ENCODE assay signal across 8 cellular contexts in genomic region chr10:132536964-132537712, GRCh38. TPM values are rescaled to one million over a fixed set of nuclear protein-coding genes. Genes with fewer than 3 reads are reported as not detected.
DNase-seq lines count a peak whose midpoint lies in the region; ATAC-seq, FAIRE-seq and TF ChIP-seq lines count a peak whose summit lies in the region.

No MANE protein-coding gene starts in this region.

- no peaks in the 10 kb centered on the region for H3K36me3 ChIP-seq in H1 (ENCODE audit: control insufficient read depth in 2 of 4, insufficient read depth in 4 of 4, low read length in 3 of 4)

- CTCF ChIA-PET in activated CD8-positive, alpha-beta memory T cell treated with anti-CD3 and anti-CD28 coated beads, Interleukin-2, amount 10 ng/mL, durations not matched to agents 7 days and 5 days (lab: Charles Lee): interaction anchor here (1.0 to 1.4 kb wide), 3 partner anchors 14 to 35 kb away, joined by 3 to 9 read pairs (median 3); no protein-coding TSS in a partner anchor
- CTCF ChIA-PET in H1 (lab: Charles Lee; ENCODE audit: partially characterized antibody): interaction anchor here (1.1 to 1.8 kb wide), 2 partner anchors 75 to 78 kb away, joined by 3 to 7 read pairs; no protein-coding TSS in a partner anchor

- peaks cover 6% of the 10 kb centered on the region; the same call in 1 of the 2 replicates for H3K79me1 ChIP-seq in H1 (ENCODE audit: low read depth, low read length)

- peaks cover 0 to 36% (median 20%) of the 10 kb centered on the region in 4 experiments; a peak in 6 of 7 replicates for H3K4me1 ChIP-seq in H1 (replicated peaks in 1 of 4; ENCODE audit: control insufficient read depth in 3 of 4, insufficient read depth in 4 of 4, low read length in 3 of 4)

- H4K20me1 ChIP-seq in H1 (replicated peaks in 1 of 2; ENCODE audit: control insufficient read depth in 1 of 2, insufficient read depth in 2 of 2, low read length in 2 of 2): peaks cover 2 to 14% of the 10 kb centered on the region in 2 experiments

- H3K79me2 ChIP-seq in H1 (ENCODE audit: control insufficient read depth in 1 of 2, insufficient read depth in 2 of 2, low read length in 2 of 2): peaks cover 0 to 11% of the 10 kb centered on the region in 2 experiments; a peak in 2 of 4 replicates

- H3K27me3 Mint-ChIP-seq in activated CD8-positive, alpha-beta memory T cell treated with anti-CD3 and anti-CD28 coated beads, Interleukin-2, amount 10 ng/mL, durations not matched to agents 7 days and 5 days: no peaks in the 10 kb centered on the region

- peak overlapping the region; percentile 78 to 91 for H3K4me2 ChIP-seq in H1 (ENCODE audit: insufficient read depth in 1 of 2, low read depth in 2 of 2, low read length in 2 of 2)

- H4K5ac ChIP-seq in H1 (ENCODE audit: insufficient read length, low read depth, low read length): no peak overlapping the region

- no peaks in the 10 kb centered on the region for H3K27me3 ChIP-seq in HL-60 (ENCODE audit: insufficient read depth, poor library complexity, severe bottlenecking)
- peaks cover 0 to 9% (median 8%) of the 10 kb centered on the region in 4 experiments; a peak in 5 of 7 replicates for H3K27me3 ChIP-seq in H1 (replicated peaks in 1 of 4; ENCODE audit: control insufficient read depth in 3 of 4, extremely low read depth in 1 of 4, insufficient read depth in 3 of 4, low read length in 3 of 4)

- no peak overlapping the region for H2AK5ac ChIP-seq in H1 (ENCODE audit: low read depth, low read length)

- H2AFZ ChIP-seq in H1 (ENCODE audit: low read length): no peak overlapping the region

- no peaks in the 10 kb centered on the region for H3K9me3 ChIP-seq in H1 (ENCODE audit: insufficient read depth in 2 of 2, low read depth in 1 of 2, low read length in 1 of 2)

- H3K4me3 Mint-ChIP-seq in activated CD8-positive, alpha-beta memory T cell treated with anti-CD3 and anti-CD28 coated beads, Interleukin-2, amount 10 ng/mL, durations not matched to agents 7 days and 5 days: peak overlapping the region; percentile 61

- peak in 1 of 2 experiments; percentile 36; a peak in 1 of 4 replicates for TF ChIP-seq RAD21 in H1 (IDR thresholded peaks at IDR 0.05 in 1 of 2, conservative IDR thresholded peaks at IDR 0.05 in 1 of 2; ENCODE audit: low read depth in 2 of 2, low read length in 2 of 2)

- TF ChIP-seq EP300 in H1 (IDR thresholded peaks at IDR 0.05; ENCODE audit: borderline replicate concordance in 1 of 2, low read depth in 2 of 2, low read length in 2 of 2): peak in 1 of 2 experiments; percentile 29; a peak in 1 of 3 replicates

- peak overlapping the region in 3 of 4 experiments; percentile 42 to 87 (median 65); a peak in 4 of 7 replicates for H3K9ac ChIP-seq in H1 (replicated peaks in 1 of 4; ENCODE audit: extremely low read depth in 1 of 4, low read depth in 3 of 4, low read length in 3 of 4)

- H2BK15ac ChIP-seq in H1 (ENCODE audit: low read length): peak overlapping the region; percentile 61; the same call in 1 of the 2 replicates

- peak overlapping the region; percentile 60 for H3K56ac ChIP-seq in H1 (replicated peaks; ENCODE audit: insufficient read length, low read depth, low read length)

- POLR2A ChIA-PET in H1 (lab: Charles Lee; ENCODE audit: partially characterized antibody): interaction anchor here (1.1 to 2.2 kb wide), 3 partner anchors 13 to 35 kb away, joined by 3 to 20 read pairs (median 7); no protein-coding TSS in a partner anchor

- no peak overlapping the region for H2BK20ac ChIP-seq in H1 (ENCODE audit: low read length)

- H3K27ac Mint-ChIP-seq in activated CD8-positive, alpha-beta memory T cell treated with anti-CD3 and anti-CD28 coated beads, Interleukin-2, amount 10 ng/mL, durations not matched to agents 7 days and 5 days: no peak overlapping the region

- peak overlapping the region; percentile 71; the same call in 1 of the 2 replicates for H3K18ac ChIP-seq in H1 (ENCODE audit: extremely low read depth, low read length)

- no peak overlapping the region; the same call in 1 of the 2 replicates for H4K8ac ChIP-seq in H1 (ENCODE audit: extremely low read depth, insufficient read depth, low read length)

- FAIRE-seq in H1 (lab: Jason Lieb, UNC): no peak

- peak overlapping the region; percentile 29 for H4K91ac ChIP-seq in H1 (replicated peaks; ENCODE audit: insufficient read length, low read length)

- H3K36me3 Mint-ChIP-seq in activated CD8-positive, alpha-beta memory T cell treated with anti-CD3 and anti-CD28 coated beads, Interleukin-2, amount 10 ng/mL, durations not matched to agents 7 days and 5 days: no peaks in the 10 kb centered on the region

- peak; percentile 85 for DNase-seq in CMK (ENCODE audit: low read depth)
- peak; percentile 96 to 100 for DNase-seq in HL-60 (ENCODE audit: low read depth in 1 of 2, low spot score in 1 of 2)
- peak; percentile 98 for DNase-seq in NK-92 (lab: John Stamatoyannopoulos, UW; ENCODE audit: unreplicated experiment)
- DNase-seq in activated CD8-positive, alpha-beta memory T cell treated with anti-CD3 and anti-CD28 coated beads, Interleukin-2, amount 10 ng/mL, durations not matched to agents 7 days and 5 days: peak; percentile 100
- peak; percentile 98 to 100 for DNase-seq in H1 (ENCODE audit: low read depth in 1 of 2, low spot score in 2 of 2)
- DNase-seq in mesenteric fat pad (ENCODE audit: low spot score): peak; percentile 100
- DNase-seq in stimulated activated CD8-positive, alpha-beta memory T cell treated with anti-CD3 and anti-CD28 coated beads, Interleukin-15, amount 100 ng/mL, for 1 hour (ENCODE audit: low read depth): peak; percentile 100

- ATAC-seq in GM19463 (IDR thresholded peaks at IDR 0.05; ENCODE audit: unreplicated experiment): peak; percentile 80
- ATAC-seq in activated CD8-positive, alpha-beta memory T cell treated with anti-CD3 and anti-CD28 coated beads, Interleukin-2, amount 10 ng/mL, durations not matched to agents 7 days and 5 days: peak; percentile 90

- H3K14ac ChIP-seq in H1 (ENCODE audit: insufficient read length): no peak overlapping the region

- 2% methylated on average over 44 of the region's 95 CpGs; no CpG with 5 or more reads in 1 of the 2 experiments for WGBS in H1 (ENCODE audit: extremely low coverage in 1 of 2, insufficient coverage in 1 of 2, insufficient read length in 1 of 2, insufficient replicate concordance in 2 of 2, low coverage in 1 of 2, low lambda C conversion rate in 2 of 2, missing lambda C conversion rate in 1 of 2), 2 experiments

- H3K4me3 ChIP-seq in HL-60 (replicated peaks; ENCODE audit: insufficient read depth, low read length) (peak overlapping the region; percentile 71), H1 (ENCODE audit: extremely low read depth in 1 of 4, insufficient read depth in 2 of 4, low read depth in 3 of 4, low read length in 4 of 4) (peak overlapping the region; percentile 62 to 73 (median 67))

- H3K23ac ChIP-seq in H1 (ENCODE audit: insufficient read length): no peak overlapping the region

- H3K4ac ChIP-seq in H1 (replicated peaks; ENCODE audit: insufficient read length, low read depth, low read length): no peak overlapping the region

- peaks cover 35% of the 10 kb centered on the region for H3K4me1 Mint-ChIP-seq in activated CD8-positive, alpha-beta memory T cell treated with anti-CD3 and anti-CD28 coated beads, Interleukin-2, amount 10 ng/mL, durations not matched to agents 7 days and 5 days

- no peaks in the 10 kb centered on the region for H3K9me3 Mint-ChIP-seq in activated CD8-positive, alpha-beta memory T cell treated with anti-CD3 and anti-CD28 coated beads, Interleukin-2, amount 10 ng/mL, durations not matched to agents 7 days and 5 days (ENCODE audit: low read depth)

- no peak overlapping the region for H2BK12ac ChIP-seq in H1 (ENCODE audit: low read depth, low read length)

- TF ChIP-seq CTCF in HL-60 (IDR thresholded peaks at IDR 0.05; ENCODE audit: insufficient read depth, low read length): no peak
- peak in 2 of 3 experiments; percentile 21 to 33; a peak in 3 of 4 replicates for TF ChIP-seq CTCF in H1 (IDR thresholded peaks at IDR 0.05; ENCODE audit: control extremely low read depth in 1 of 3, insufficient read depth in 1 of 3, low read depth in 1 of 3, low read length in 3 of 3)

- H2BK5ac ChIP-seq in H1 (ENCODE audit: low read depth, low read length): no peak overlapping the region

- no peak overlapping the region for H2BK120ac ChIP-seq in H1 (replicated peaks; ENCODE audit: low read depth, low read length)

- H3K27ac ChIP-seq in HL-60 (replicated peaks) (peak overlapping the region; percentile 69), H1 (ENCODE audit: low read depth, low read length) (peak overlapping the region; percentile 60; the same call in 1 of the 2 replicates)

- peaks cover 6% of the 10 kb centered on the region; the same call in 1 of the 2 replicates for H3K23me2 ChIP-seq in H1 (ENCODE audit: low read depth, low read length)

- TF ChIP-seq POLR2A in H1 (IDR thresholded peaks at IDR 0.05; ENCODE audit: control extremely low read depth in 1 of 2, low read depth in 2 of 2, low read length in 2 of 2): peak in 1 of 2 experiments; percentile 73; a peak in 2 of 3 replicates

TF ChIP-seq in H1, 55 proteins besides CTCF, POLR2A, EP300 and RAD21 (continues in another document):
- 0 out of 2 replicates have a peak, but pooled peaks have one; percentile 6 for TF ChIP-seq JUN (IDR thresholded peaks at IDR 0.05; ENCODE audit: low read depth, low read length)
- TF ChIP-seq JUND (IDR thresholded peaks at IDR 0.05; ENCODE audit: low read length): 0 out of 2 replicates have a peak, but pooled peaks have one; percentile 47
- TF ChIP-seq RNF2 (IDR thresholded peaks at IDR 0.05; ENCODE audit: borderline replicate concordance, low read depth, low read length, missing control alignments, poor library complexity, severe bottlenecking): peak; percentile 20
- TF ChIP-seq HDAC2 (IDR thresholded peaks at IDR 0.05; ENCODE audit: borderline replicate concordance in 1 of 2, low read depth in 2 of 2, low read length in 2 of 2): no peak
- TF ChIP-seq SAP30 (IDR thresholded peaks at IDR 0.05; ENCODE audit: insufficient read depth, insufficient replicate concordance, low read length): no peak
- no peak for TF ChIP-seq GTF2F1 (IDR thresholded peaks at IDR 0.05; ENCODE audit: borderline replicate concordance, low read depth, low read length)
- no peak for TF ChIP-seq POU5F1 (IDR thresholded peaks at IDR 0.05; ENCODE audit: low read depth, low read length)

RNA-seq across cellular contexts. Expression of gene INPP5A, which starts 0.4 kb away (rescaled TPM):
- total RNA-seq in activated CD8-positive, alpha-beta memory T cell treated with anti-CD3 and anti-CD28 coated beads, Interleukin-2, amount 10 ng/mL, durations not matched to agents 7 days and 5 days: 1 to 10 TPM; 6.6 to 7.0 TPM
- total RNA-seq in H1 (2021; fragmentation: NEBNext Ultra II Directional; extraction: Animal tissue kit (Norgen Biotek cat#: 25700)): 25.5 and 27.5 TPM in 2 replicates
- polyA plus RNA-seq in H1 (2011; rRNA removed): 16.8 and 19.7 TPM in 2 replicates
- polyA plus RNA-seq in H1 (2011; cell fraction: cytosol; rRNA removed): 15.9 TPM
- 12.0 TPM for polyA plus RNA-seq in H1 (2011; cell fraction: nucleus; rRNA removed)
- polyA plus RNA-seq in H1 (2012, experiment 1 of 2): 16.0 to 19.8 TPM (median 18.0 TPM) in 4 replicates
- 19.3 TPM for polyA plus RNA-seq in H1 (2012, experiment 2 of 2)
- 15.4 TPM for polyA plus RNA-seq in H1 (2013, experiment 1 of 2)
- polyA plus RNA-seq in H1 (2013, experiment 2 of 2): 14.7 TPM
- polyA minus RNA-seq in H1 (2011; rRNA and poly(A)+ RNA removed): 21.6 and 22.1 TPM in 2 replicates
- polyA minus RNA-seq in H1 (2011; cell fraction: cytosol; rRNA and poly(A)+ RNA removed): 12.3 TPM
- polyA minus RNA-seq in H1 (2011; cell fraction: nucleus; rRNA and poly(A)+ RNA removed): 12.1 TPM
- total RNA-seq in mesenteric fat pad: 30.5 TPM

Comparison
In these comparisons a context has a peak if more than half of its experiments do, and no peak if none do; other contexts are left out.
1. Peak in every context shown above with its lines: DNase-seq, ATAC-seq, H3K4me3 ChIP-seq and H3K27ac ChIP-seq.